17 cellular contexts compared by ENCODE assay signal in genomic region chr2:217593732-217594131, GRCh38.
DNase-seq lines count a peak whose midpoint lies in the region; ATAC-seq and TF ChIP-seq lines count a peak whose summit lies in the region.
"Had no signal": no experiment of that assay in that cellular context is flagged by ENCODE, and none has a peak within 500 bp of the region (broad histone marks: within the 10 kb centered on the region; RNA-seq: fewer than 3 reads in every experiment).

No MANE protein-coding gene starts in this region.

- H3K36me3 Mint-ChIP-seq in activated CD8-positive, alpha-beta T cell treated with anti-CD3 and anti-CD28 coated beads for 36 hours (ENCODE audit: low read depth): no peaks in the 10 kb centered on the region
- no peaks in the 10 kb centered on the region for H3K36me3 Mint-ChIP-seq in activated CD4-positive, alpha-beta T cell treated with anti-CD3 and anti-CD28 coated beads, Interleukin-2, amount 10 ng/mL, durations not matched to agents 24 days and 14 days (ENCODE audit: low read depth)
- H3K36me3 Mint-ChIP-seq: CD8-positive, alpha-beta T cell; T-cell had no signal

- H3K9me3 Mint-ChIP-seq in activated CD8-positive, alpha-beta T cell treated with anti-CD3 and anti-CD28 coated beads for 36 hours: peaks cover 1% of the 10 kb centered on the region
- H3K9me3 Mint-ChIP-seq in activated CD4-positive, alpha-beta T cell treated with anti-CD3 and anti-CD28 coated beads, Interleukin-2, amount 10 ng/mL, durations not matched to agents 24 days and 14 days: no peaks in the 10 kb centered on the region
- H3K9me3 Mint-ChIP-seq: CD8-positive, alpha-beta T cell had no signal

- CTCF ChIA-PET in activated CD8-positive, alpha-beta T cell treated with anti-CD3 and anti-CD28 coated beads for 36 hours (lab: Charles Lee): no interaction called here

- H3K36me3 ChIP-seq in DND-41 (ENCODE audit: insufficient read depth, low read length): no peaks in the 10 kb centered on the region
- no peaks in the 10 kb centered on the region for H3K36me3 ChIP-seq in Karpas-422 (ENCODE audit: insufficient read depth, low read length)
- H3K36me3 ChIP-seq in GM23248 (ENCODE audit: low read depth): no peaks in the 10 kb centered on the region
- H3K36me3 ChIP-seq: heart left ventricle had no signal

- peak; percentile 32 for DNase-seq in DND-41
- peak; percentile 58 for DNase-seq in Karpas-422
- DNase-seq in activated CD8-positive, alpha-beta T cell treated with anti-CD3 and anti-CD28 coated beads for 36 hours: peak; percentile 12
- no peak for DNase-seq in coronary artery (ENCODE audit: low spot score)
- no peak for DNase-seq in activated CD4-positive, alpha-beta T cell treated with anti-CD3 and anti-CD28 coated beads, Interleukin-2, amount 10 ng/mL, durations not matched to agents 24 days and 14 days
- no peak for DNase-seq in GM23248
- no peak for DNase-seq in DMS114 treated with DMSO at 0.1 percent for 48 hours (lab: John Stamatoyannopoulos, UW; ENCODE audit: unreplicated experiment)
- DNase-seq: amniotic stem cell; CD8-positive, alpha-beta T cell; effector CD4-positive, alpha-beta T cell; heart left ventricle; KBM-7; NCI-H524; T-cell had no signal

- H3K4me3 ChIP-seq in DND-41 (ENCODE audit: low read depth in 1 of 2, low read length in 2 of 2) (no peak overlapping the region), Karpas-422 (ENCODE audit: low read length) (no peak overlapping the region), coronary artery (no peak overlapping the region), GM23248 (no peak overlapping the region)
- H3K4me3 ChIP-seq: heart left ventricle, lung, thoracic aorta had no signal

- H3K9me2 ChIP-seq in Karpas-422 (replicated peaks; ENCODE audit: insufficient read depth, low read length) (no peaks in the 10 kb centered on the region), GM23248 (ENCODE audit: insufficient read depth) (no peaks in the 10 kb centered on the region)

- H3K4me2 ChIP-seq in DND-41 (ENCODE audit: insufficient read depth, low read length) (no peak overlapping the region), Karpas-422 (ENCODE audit: low read depth, low read length, poor library complexity, severe bottlenecking) (no peak overlapping the region), GM23248 (ENCODE audit: unreplicated experiment) (no peak overlapping the region)

- no peak overlapping the region for H3K4me3 Mint-ChIP-seq in activated CD8-positive, alpha-beta T cell treated with anti-CD3 and anti-CD28 coated beads for 36 hours
- no peak overlapping the region for H3K4me3 Mint-ChIP-seq in activated CD4-positive, alpha-beta T cell treated with anti-CD3 and anti-CD28 coated beads, Interleukin-2, amount 10 ng/mL, durations not matched to agents 24 days and 14 days
- H3K4me3 Mint-ChIP-seq: CD8-positive, alpha-beta T cell; T-cell had no signal

- H2AFZ ChIP-seq in DND-41 (ENCODE audit: low read depth, low read length) (no peak overlapping the region), Karpas-422 (ENCODE audit: low read length) (no peak overlapping the region), GM23248 (no peak overlapping the region)

- no peak for TF ChIP-seq CTCF in DND-41 (IDR thresholded peaks at IDR 0.05; ENCODE audit: borderline replicate concordance, extremely low read depth, low read length, poor library complexity, severe bottlenecking)
- TF ChIP-seq CTCF in activated CD8-positive, alpha-beta T cell treated with anti-CD3 and anti-CD28 coated beads for 36 hours (IDR thresholded peaks at IDR 0.05): no peak
- no peak for TF ChIP-seq CTCF in coronary artery (IDR thresholded peaks at IDR 0.05)

- intact Hi-C loops in activated CD8-positive, alpha-beta T cell treated with anti-CD3 and anti-CD28 coated beads for 36 hours (cut with micrococcal nuclease): no loop called here
- intact Hi-C loops in activated CD4-positive, alpha-beta T cell treated with anti-CD3 and anti-CD28 coated beads, Interleukin-2, amount 10 ng/mL, durations not matched to agents 24 days and 14 days (cut with micrococcal nuclease): no loop called here

- ATAC-seq in DND-41 (ENCODE audit: insufficient read depth, low read depth): peak; percentile 72
- peak; percentile 70 for ATAC-seq in GM19467 (IDR thresholded peaks at IDR 0.05; ENCODE audit: unreplicated experiment)
- ATAC-seq in activated CD8-positive, alpha-beta T cell treated with anti-CD3 and anti-CD28 coated beads for 36 hours: peak; percentile 53
- ATAC-seq: CD8-positive, alpha-beta T cell; heart left ventricle; T-cell had no signal

- H3K79me2 ChIP-seq in DND-41 (ENCODE audit: insufficient read depth, low read length): no peaks in the 10 kb centered on the region
- no peaks in the 10 kb centered on the region for H3K79me2 ChIP-seq in Karpas-422 (ENCODE audit: low read length)
- H3K79me2 ChIP-seq in GM23248 (ENCODE audit: insufficient read depth): no peaks in the 10 kb centered on the region

- no peaks in the 10 kb centered on the region for H3K27me3 Mint-ChIP-seq in activated CD8-positive, alpha-beta T cell treated with anti-CD3 and anti-CD28 coated beads for 36 hours
- peaks cover 8% of the 10 kb centered on the region for H3K27me3 Mint-ChIP-seq in activated CD4-positive, alpha-beta T cell treated with anti-CD3 and anti-CD28 coated beads, Interleukin-2, amount 10 ng/mL, durations not matched to agents 24 days and 14 days

- WGBS in GM23248 (ENCODE audit: low coverage in 1 of 2, low lambda C conversion rate in 2 of 2, missing lambda C conversion rate in 2 of 2), 2 experiments: 60 to 70% methylated on average over 4 of the region's 4 CpGs

- in situ Hi-C loops in GM23248 (cut with MboI): no loop called here

- H3K27ac ChIP-seq in DND-41 (ENCODE audit: low read length): no peak overlapping the region
- no peak overlapping the region for H3K27ac ChIP-seq in Karpas-422 (ENCODE audit: low read length)
- no peak overlapping the region for H3K27ac ChIP-seq in coronary artery
- H3K27ac ChIP-seq in GM23248: no peak overlapping the region
- H3K27ac ChIP-seq: heart left ventricle, thoracic aorta had no signal

- no peaks in the 10 kb centered on the region for H3K9me3 ChIP-seq in DND-41 (ENCODE audit: insufficient read depth, low read length, severe bottlenecking)
- no peaks in the 10 kb centered on the region for H3K9me3 ChIP-seq in Karpas-422 (ENCODE audit: low read length)
- no peaks in the 10 kb centered on the region for H3K9me3 ChIP-seq in GM23248 (ENCODE audit: low read depth)
- H3K9me3 ChIP-seq: thoracic aorta had no signal

- peaks cover 16% of the 10 kb centered on the region for H3K4me1 Mint-ChIP-seq in activated CD8-positive, alpha-beta T cell treated with anti-CD3 and anti-CD28 coated beads for 36 hours (ENCODE audit: low read depth)
- peaks cover 3% of the 10 kb centered on the region for H3K4me1 Mint-ChIP-seq in activated CD4-positive, alpha-beta T cell treated with anti-CD3 and anti-CD28 coated beads, Interleukin-2, amount 10 ng/mL, durations not matched to agents 24 days and 14 days

- POLR2A ChIA-PET in activated CD8-positive, alpha-beta T cell treated with anti-CD3 and anti-CD28 coated beads for 36 hours (lab: Charles Lee): interaction anchor here (1.0 to 1.3 kb wide), 3 partner anchors 18 to 78 kb away, joined by 3 to 5 read pairs (median 3); no protein-coding TSS in a partner anchor

- H3K27me3 ChIP-seq in DND-41 (ENCODE audit: insufficient read depth, low read length, poor library complexity): peaks cover 16% of the 10 kb centered on the region
- H3K27me3 ChIP-seq in Karpas-422 (ENCODE audit: low read length): no peaks in the 10 kb centered on the region
- peaks cover 43% of the 10 kb centered on the region for H3K27me3 ChIP-seq in GM23248 (replicated peaks; ENCODE audit: insufficient read depth)
- H3K27me3 ChIP-seq: heart left ventricle had no signal

- H3F3A ChIP-seq in GM23248 (ENCODE audit: insufficient read depth): no peaks in the 10 kb centered on the region

- H4K20me1 ChIP-seq in DND-41 (ENCODE audit: insufficient read depth, low read length): no peaks in the 10 kb centered on the region
- no peaks in the 10 kb centered on the region for H4K20me1 ChIP-seq in Karpas-422 (ENCODE audit: insufficient read depth, low read depth, low read length)
- H4K20me1 ChIP-seq in GM23248 (ENCODE audit: insufficient read depth): no peaks in the 10 kb centered on the region

- peak overlapping the region; percentile 18 for H3K27ac Mint-ChIP-seq in activated CD8-positive, alpha-beta T cell treated with anti-CD3 and anti-CD28 coated beads for 36 hours
- H3K27ac Mint-ChIP-seq in activated CD4-positive, alpha-beta T cell treated with anti-CD3 and anti-CD28 coated beads, Interleukin-2, amount 10 ng/mL, durations not matched to agents 24 days and 14 days: no peak overlapping the region
- H3K27ac Mint-ChIP-seq: CD8-positive, alpha-beta T cell; T-cell had no signal

- H3K9ac ChIP-seq in DND-41 (ENCODE audit: low read depth, low read length) (no peak overlapping the region), Karpas-422 (ENCODE audit: low read length) (no peak overlapping the region), GM23248 (no peak overlapping the region)

- H3K4me1 ChIP-seq in DND-41 (ENCODE audit: insufficient read depth, low read length) (no peaks in the 10 kb centered on the region), Karpas-422 (ENCODE audit: low read length) (no peaks in the 10 kb centered on the region; the same call in 1 of the 2 replicates), GM23248 (ENCODE audit: insufficient read depth) (no peaks in the 10 kb centered on the region)

Comparison
In these comparisons a context has a peak if more than half of its experiments do, and no peak if none do; other contexts are left out.
1. DNase-seq: peak in DND-41 (single experiment), Karpas-422 (single experiment) and activated CD8-positive, alpha-beta T cell treated with anti-CD3 and anti-CD28 coated beads for 36 hours (single experiment); none in coronary artery (single experiment), activated CD4-positive, alpha-beta T cell treated with anti-CD3 and anti-CD28 coated beads, Interleukin-2, amount 10 ng/mL, durations not matched to agents 24 days and 14 days (single experiment), GM23248 (single experiment) and DMS114 treated with DMSO at 0.1 percent for 48 hours (single experiment).
2. Peak in every context shown above with its lines, with median percentiles within 50 percentile points of each other: ATAC-seq.